18 cellular contexts compared by ENCODE assay signal in the genomic region with DNA sequence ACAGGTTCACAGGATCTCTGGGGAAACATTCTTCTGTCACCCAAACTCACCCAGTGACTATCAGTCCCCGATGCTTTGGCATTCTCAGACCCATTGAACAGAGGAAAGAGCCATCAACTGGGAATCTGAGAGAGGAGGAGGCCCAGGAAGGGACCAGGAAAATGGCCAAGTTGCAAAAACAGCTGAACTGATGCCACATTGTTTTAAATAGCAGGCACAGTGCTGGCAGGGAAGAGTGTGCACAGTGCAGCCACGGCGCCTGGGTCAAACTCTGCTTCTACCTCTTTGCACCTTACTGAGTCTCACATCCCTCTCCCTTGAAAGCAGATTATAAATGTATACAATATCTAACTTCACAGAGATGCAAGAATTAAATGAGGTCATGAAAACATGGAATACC.
DNase-seq lines count a peak whose midpoint lies in the region; ATAC-seq and TF ChIP-seq lines count a peak whose summit lies in the region.
"Had no signal": no experiment of that assay in that cellular context is flagged by ENCODE, and none has a peak within 500 bp of the region (broad histone marks: within the 10 kb centered on the region; RNA-seq: fewer than 3 reads in every experiment).

No MANE protein-coding gene starts in this region.

- no peaks in the 10 kb centered on the region for H3K36me3 Mint-ChIP-seq in WTC11
- H3K36me3 Mint-ChIP-seq in endodermal cell (ENCODE audit: low read depth): no peaks in the 10 kb centered on the region

- WGBS in endodermal cell (ENCODE audit: insufficient coverage in 1 of 2, insufficient read length in 1 of 2), 2 experiments: 95% methylated on average over 3 of the region's 3 CpGs; no CpG with 5 or more reads in 1 of the 2 experiments

- H3K4me1 Mint-ChIP-seq in WTC11: peaks cover 23% of the 10 kb centered on the region
- peaks cover 7% of the 10 kb centered on the region for H3K4me1 Mint-ChIP-seq in endodermal cell

- no peak for DNase-seq in WTC11 (ENCODE audit: low spot score)
- DNase-seq in endodermal cell: no peak
- peak; percentile 76 for DNase-seq in midbrain (lab: John Stamatoyannopoulos, UW)
- DNase-seq in gastrocnemius medialis: peak; percentile 42 to 64
- no peak for DNase-seq in islet precursor cell
- DNase-seq in activated CD4-positive, CD25-positive, alpha-beta regulatory T cell treated with anti-CD3 and anti-CD28 coated beads, Interleukin-2, amount 50 U/mL, for 72 hours: no peak
- DNase-seq: activated CD4-positive, alpha-beta T cell treated with anti-CD3 and anti-CD28 coated beads, Interleukin-2, amount 50 U/mL, for 1 hour; activated naive CD4-positive, alpha-beta T cell treated with Interleukin-2 at 50 U/mL for 16 hours; dermis blood vessel endothelial cell; DMS153; KBM-7; NCI-H2081 treated with DMSO at 0.1 percent for 48 hours; NCI-H748 treated with DMSO at 0.1 percent for 48 hours; SK-N-SH had no signal

- TF ChIP-seq POLR2A in gastrocnemius medialis (IDR thresholded peaks at IDR 0.05): no peak

- H3K9me3 Mint-ChIP-seq in WTC11: no peaks in the 10 kb centered on the region
- no peaks in the 10 kb centered on the region for H3K9me3 Mint-ChIP-seq in endodermal cell

- no peak overlapping the region for H3K4me3 ChIP-seq in endodermal cell (ENCODE audit: low read length)
- H3K4me3 ChIP-seq in gastrocnemius medialis: no peak overlapping the region
- H3K4me3 ChIP-seq: hepatocyte, thyroid gland had no signal

- H3K27me3 Mint-ChIP-seq in WTC11 (ENCODE audit: low read depth) (no peaks in the 10 kb centered on the region), endodermal cell (ENCODE audit: insufficient read depth) (peaks cover 10% of the 10 kb centered on the region)

- H3K27ac ChIP-seq in endodermal cell (ENCODE audit: low read depth, low read length): peak overlapping the region; percentile 97
- H3K27ac ChIP-seq in gastrocnemius medialis: peak overlapping the region in 3 of 4 donors; percentile 6 to 59 (median 51)
- H3K27ac ChIP-seq: hepatocyte, thyroid gland had no signal

- H3K9ac ChIP-seq in endodermal cell (ENCODE audit: extremely low read depth, low read length, poor library complexity, severe bottlenecking): no peak overlapping the region
- H3K9ac ChIP-seq: SK-N-SH had no signal

- no peak for TF ChIP-seq CTCF in WTC11 (IDR thresholded peaks at IDR 0.05)
- no peak for TF ChIP-seq CTCF in endodermal cell (conservative IDR thresholded peaks at IDR 0.05)
- no peak for TF ChIP-seq CTCF in gastrocnemius medialis (IDR thresholded peaks at IDR 0.05 in 4 of 5, conservative IDR thresholded peaks at IDR 0.05 in 1 of 5)

- H3K27me3 ChIP-seq in endodermal cell (ENCODE audit: control insufficient read depth, insufficient read depth, low read length, poor library complexity, severe bottlenecking): no peaks in the 10 kb centered on the region
- H3K27me3 ChIP-seq in gastrocnemius medialis: no peaks in the 10 kb centered on the region
- H3K27me3 ChIP-seq: hepatocyte, thyroid gland had no signal

- in situ Hi-C loops in gastrocnemius medialis (cut with MboI; ENCODE audit: low sequenced_read_pairs in 4 of 4): no loop called here

- intact Hi-C loops in gastrocnemius medialis (cut with DNase I; ENCODE audit: low total_unique reads): loop anchor here (2.0 to 5.0 kb wide), 2 partner anchors 41 to 66 kb away; a partner anchor contains a TSS

- no peak overlapping the region for H3K4me3 Mint-ChIP-seq in WTC11
- H3K4me3 Mint-ChIP-seq in endodermal cell: no peak overlapping the region

- CTCF ChIA-PET in WTC11 (lab: Charles Lee): interaction anchor here (0.9 to 2.2 kb wide), 4 partner anchors 42 to 233 kb away, joined by 3 to 12 read pairs (median 4); no protein-coding TSS in a partner anchor

- POLR2A ChIA-PET in WTC11 (lab: Charles Lee): interaction anchor here (1.3 kb wide), 1 partner anchor 12 kb away, joined by 5 read pairs; no protein-coding TSS in a partner anchor

- H3K36me3 ChIP-seq in endodermal cell (ENCODE audit: control insufficient read depth, insufficient read depth, low read length) (no peaks in the 10 kb centered on the region), gastrocnemius medialis (no peaks in the 10 kb centered on the region)
- H3K36me3 ChIP-seq: thyroid gland had no signal

- no peak for ATAC-seq in WTC11
- ATAC-seq in gastrocnemius medialis: peak; percentile 93 to 94
- ATAC-seq in HG02981 (IDR thresholded peaks at IDR 0.05; ENCODE audit: unreplicated experiment): no peak
- ATAC-seq: esophagus mucosa had no signal

- no peaks in the 10 kb centered on the region for H3K9me3 ChIP-seq in endodermal cell (ENCODE audit: control insufficient read depth, low read length)
- H3K9me3 ChIP-seq in gastrocnemius medialis: no peaks in the 10 kb centered on the region
- H3K9me3 ChIP-seq: SK-N-SH, thyroid gland had no signal

- H3K27ac Mint-ChIP-seq in WTC11 (0 out of 2 replicates have a peak overlapping the region, but pooled peaks have one; percentile 38), endodermal cell (no peak overlapping the region)

- H3K4me1 ChIP-seq in endodermal cell (ENCODE audit: control insufficient read depth, insufficient read depth, low read length): no peaks in the 10 kb centered on the region
- H3K4me1 ChIP-seq in gastrocnemius medialis: peaks cover 10 to 25% of the 10 kb centered on the region in 2 donors
- H3K4me1 ChIP-seq: thyroid gland had no signal

TF ChIP-seq in WTC11, 78 proteins besides CTCF, POLR2A, EP300 and RAD21:
- TF ChIP-seq, protein P1, sequence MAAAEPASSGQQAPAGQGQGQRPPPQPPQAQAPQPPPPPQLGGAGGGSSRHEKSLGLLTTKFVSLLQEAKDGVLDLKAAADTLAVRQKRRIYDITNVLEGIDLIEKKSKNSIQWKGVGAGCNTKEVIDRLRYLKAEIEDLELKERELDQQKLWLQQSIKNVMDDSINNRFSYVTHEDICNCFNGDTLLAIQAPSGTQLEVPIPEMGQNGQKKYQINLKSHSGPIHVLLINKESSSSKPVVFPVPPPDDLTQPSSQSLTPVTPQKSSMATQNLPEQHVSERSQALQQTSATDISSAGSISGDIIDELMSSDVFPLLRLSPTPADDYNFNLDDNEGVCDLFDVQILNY (CRISPR knock-in tag; IDR thresholded peaks at IDR 0.05): no peak
- TF ChIP-seq SP1 (CRISPR knock-in tag; conservative IDR thresholded peaks at IDR 0.05) (no peak), GABPB1 (CRISPR knock-in tag; IDR thresholded peaks at IDR 0.05) (no peak), KAT7 (CRISPR knock-in tag; IDR thresholded peaks at IDR 0.05; ENCODE audit: borderline replicate concordance) (no peak), CREB1 (CRISPR knock-in tag; IDR thresholded peaks at IDR 0.05) (no peak), NFE2L1 (CRISPR knock-in tag; IDR thresholded peaks at IDR 0.05) (no peak), ZNF232 (CRISPR knock-in tag; IDR thresholded peaks at IDR 0.05) (no peak), TEAD1 (CRISPR knock-in tag; IDR thresholded peaks at IDR 0.05) (no peak), ZNF317 (CRISPR knock-in tag; IDR thresholded peaks at IDR 0.05; ENCODE audit: borderline replicate concordance, low read depth) (no peak), FOXJ3 (CRISPR knock-in tag; IDR thresholded peaks at IDR 0.05; ENCODE audit: borderline replicate concordance) (no peak), TP53 (CRISPR knock-in tag; IDR thresholded peaks at IDR 0.05) (no peak)
- TF ChIP-seq, protein P2, sequence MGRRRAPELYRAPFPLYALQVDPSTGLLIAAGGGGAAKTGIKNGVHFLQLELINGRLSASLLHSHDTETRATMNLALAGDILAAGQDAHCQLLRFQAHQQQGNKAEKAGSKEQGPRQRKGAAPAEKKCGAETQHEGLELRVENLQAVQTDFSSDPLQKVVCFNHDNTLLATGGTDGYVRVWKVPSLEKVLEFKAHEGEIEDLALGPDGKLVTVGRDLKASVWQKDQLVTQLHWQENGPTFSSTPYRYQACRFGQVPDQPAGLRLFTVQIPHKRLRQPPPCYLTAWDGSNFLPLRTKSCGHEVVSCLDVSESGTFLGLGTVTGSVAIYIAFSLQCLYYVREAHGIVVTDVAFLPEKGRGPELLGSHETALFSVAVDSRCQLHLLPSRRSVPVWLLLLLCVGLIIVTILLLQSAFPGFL (CRISPR knock-in tag; IDR thresholded peaks at IDR 0.05; ENCODE audit: borderline replicate concordance): no peak
- TF ChIP-seq, protein P3, sequence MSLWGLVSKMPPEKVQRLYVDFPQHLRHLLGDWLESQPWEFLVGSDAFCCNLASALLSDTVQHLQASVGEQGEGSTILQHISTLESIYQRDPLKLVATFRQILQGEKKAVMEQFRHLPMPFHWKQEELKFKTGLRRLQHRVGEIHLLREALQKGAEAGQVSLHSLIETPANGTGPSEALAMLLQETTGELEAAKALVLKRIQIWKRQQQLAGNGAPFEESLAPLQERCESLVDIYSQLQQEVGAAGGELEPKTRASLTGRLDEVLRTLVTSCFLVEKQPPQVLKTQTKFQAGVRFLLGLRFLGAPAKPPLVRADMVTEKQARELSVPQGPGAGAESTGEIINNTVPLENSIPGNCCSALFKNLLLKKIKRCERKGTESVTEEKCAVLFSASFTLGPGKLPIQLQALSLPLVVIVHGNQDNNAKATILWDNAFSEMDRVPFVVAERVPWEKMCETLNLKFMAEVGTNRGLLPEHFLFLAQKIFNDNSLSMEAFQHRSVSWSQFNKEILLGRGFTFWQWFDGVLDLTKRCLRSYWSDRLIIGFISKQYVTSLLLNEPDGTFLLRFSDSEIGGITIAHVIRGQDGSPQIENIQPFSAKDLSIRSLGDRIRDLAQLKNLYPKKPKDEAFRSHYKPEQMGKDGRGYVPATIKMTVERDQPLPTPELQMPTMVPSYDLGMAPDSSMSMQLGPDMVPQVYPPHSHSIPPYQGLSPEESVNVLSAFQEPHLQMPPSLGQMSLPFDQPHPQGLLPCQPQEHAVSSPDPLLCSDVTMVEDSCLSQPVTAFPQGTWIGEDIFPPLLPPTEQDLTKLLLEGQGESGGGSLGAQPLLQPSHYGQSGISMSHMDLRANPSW (CRISPR knock-in tag; conservative IDR thresholded peaks at IDR 0.05; ENCODE audit: low read depth): no peak
- TF ChIP-seq, protein P4, sequence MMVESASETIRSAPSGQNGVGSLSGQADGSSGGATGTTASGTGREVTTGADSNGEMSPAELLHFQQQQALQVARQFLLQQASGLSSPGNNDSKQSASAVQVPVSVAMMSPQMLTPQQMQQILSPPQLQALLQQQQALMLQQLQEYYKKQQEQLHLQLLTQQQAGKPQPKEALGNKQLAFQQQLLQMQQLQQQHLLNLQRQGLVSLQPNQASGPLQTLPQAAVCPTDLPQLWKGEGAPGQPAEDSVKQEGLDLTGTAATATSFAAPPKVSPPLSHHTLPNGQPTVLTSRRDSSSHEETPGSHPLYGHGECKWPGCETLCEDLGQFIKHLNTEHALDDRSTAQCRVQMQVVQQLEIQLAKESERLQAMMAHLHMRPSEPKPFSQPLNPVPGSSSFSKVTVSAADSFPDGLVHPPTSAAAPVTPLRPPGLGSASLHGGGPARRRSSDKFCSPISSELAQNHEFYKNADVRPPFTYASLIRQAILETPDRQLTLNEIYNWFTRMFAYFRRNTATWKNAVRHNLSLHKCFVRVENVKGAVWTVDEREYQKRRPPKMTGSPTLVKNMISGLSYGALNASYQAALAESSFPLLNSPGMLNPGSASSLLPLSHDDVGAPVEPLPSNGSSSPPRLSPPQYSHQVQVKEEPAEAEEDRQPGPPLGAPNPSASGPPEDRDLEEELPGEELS (CRISPR knock-in tag; IDR thresholded peaks at IDR 0.05): no peak

Comparison
In these comparisons a context has a peak if more than half of its experiments do, and no peak if none do; other contexts are left out.
1. ATAC-seq: peak in gastrocnemius medialis (2 of 2); none in WTC11 (single experiment) and HG02981 (single experiment).
2. DNase-seq: peak in midbrain (single experiment) and gastrocnemius medialis (2 of 2); none in WTC11 (single experiment), endodermal cell (single experiment), islet precursor cell (single experiment) and activated CD4-positive, CD25-positive, alpha-beta regulatory T cell treated with anti-CD3 and anti-CD28 coated beads, Interleukin-2, amount 50 U/mL, for 72 hours (single experiment).